8 cellular contexts compared by ENCODE assay signal in the genomic region with DNA sequence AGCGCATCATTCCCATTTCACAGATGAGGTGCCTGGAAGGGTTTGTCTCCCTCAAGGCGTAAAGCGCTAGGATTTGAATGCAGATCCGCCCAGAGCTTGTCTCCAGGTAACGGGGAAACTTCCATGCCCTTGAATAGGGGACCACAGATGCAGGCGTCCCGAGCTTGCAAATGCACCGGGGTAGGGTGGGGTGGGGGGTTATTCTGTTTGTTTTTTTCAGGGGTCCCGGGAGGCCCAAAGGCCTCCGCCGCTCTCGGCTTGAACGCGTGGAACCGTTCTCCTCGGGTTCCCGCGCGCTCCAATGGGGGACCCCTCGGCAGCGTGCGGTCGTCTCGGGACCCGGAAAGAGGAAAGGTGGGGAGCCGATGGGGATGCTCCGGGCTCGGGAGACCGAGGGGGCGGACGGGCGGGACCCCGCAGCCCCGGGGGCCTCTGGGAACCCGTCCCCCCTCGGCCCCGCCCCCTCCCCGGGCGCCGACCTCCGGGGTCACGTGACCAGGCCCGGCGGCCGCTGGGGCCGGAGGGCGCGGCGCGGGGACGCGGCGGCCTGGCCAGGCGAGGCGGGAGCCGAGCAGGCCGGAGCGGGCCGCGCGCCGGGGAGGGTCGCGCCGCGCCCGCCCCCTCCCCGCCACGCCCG. TPM values are rescaled to one million over a fixed set of nuclear protein-coding genes. Genes with fewer than 3 reads are reported as not detected.
DNase-seq lines count a peak whose midpoint lies in the region; ATAC-seq, FAIRE-seq and TF ChIP-seq lines count a peak whose summit lies in the region.

A gene (plus strand): TSS at position 490 of the 637 bp plus-strand sequence. CDS start 216 bp downstream, outside the sequence.

- H3K36me3 ChIP-seq in ACC112 (ENCODE audit: insufficient read depth, low read length), result no peaks in the 10 kb centered on the region
- no peaks in the 10 kb centered on the region for H3K36me3 ChIP-seq in Loucy (ENCODE audit: insufficient read depth, low read length)
- H3K36me3 ChIP-seq in liver (ENCODE audit: control insufficient read depth in 4 of 4, insufficient read depth in 3 of 4, low read depth in 1 of 4, low read length in 3 of 4), result no peaks in the 10 kb centered on the region

- FAIRE-seq in GM18507 (lab: Jason Lieb, UNC), result no peak

- peak within 1 kb of the TSS; percentile 85 for H2AFZ ChIP-seq in ACC112 (ENCODE audit: low read length, unreplicated experiment)
- H2AFZ ChIP-seq in Loucy (ENCODE audit: low read length), result peak within 1 kb of the TSS; percentile 92

- peak; percentile 62 for DNase-seq in GM18507 (ENCODE audit: extremely low spot score, insufficient read length, low read depth)
- peak; percentile 42 for DNase-seq in stimulated activated CD8-positive, alpha-beta memory T cell treated with anti-CD3 and anti-CD28 coated beads, Interleukin-12 subunit alpha, Interleukin-12 subunit beta, amount 100 ng/mL, for 24 hours (ENCODE audit: extremely low read depth)

- 3% methylated on average over 70 of the region's 70 CpGs for WGBS in liver

- H3K27me3 ChIP-seq in ACC112 (ENCODE audit: insufficient read depth, low read length), result no peaks in the 10 kb centered on the region
- no peaks in the 10 kb centered on the region for H3K27me3 ChIP-seq in Loucy (ENCODE audit: insufficient read depth, low read length, poor library complexity, severe bottlenecking)
- H3K27me3 ChIP-seq in liver (ENCODE audit: control insufficient read depth in 4 of 4, insufficient read depth in 4 of 4, low read length in 3 of 4), result no peaks in the 10 kb centered on the region

- H3K4me1 ChIP-seq in ACC112 (ENCODE audit: control insufficient read depth, insufficient read depth, low read length, unreplicated experiment), result peaks cover 9% of the 10 kb centered on the region
- H3K4me1 ChIP-seq in Loucy (ENCODE audit: insufficient read depth, low read length, poor library complexity, severe bottlenecking), result peaks cover 24% of the 10 kb centered on the region
- peaks cover 6 to 29% (median 14%) of the 10 kb centered on the region in 4 donors for H3K4me1 ChIP-seq in liver (ENCODE audit: control insufficient read depth in 4 of 4, insufficient read depth in 4 of 4, low read length in 3 of 4)

- H3F3A ChIP-seq in Loucy (ENCODE audit: low read depth), result no peaks in the 10 kb centered on the region

- H3K4me3 Mint-ChIP-seq in dendritic cell treated with granulocyte-macrophage colony-stimulating factor and Interleukin-4, amounts not matched to agents 40 ng/mL and 50 ng/mL, for 4 days, result peak within 1 kb of the TSS; percentile 75

- peaks cover 21% of the 10 kb centered on the region for H4K20me1 ChIP-seq in Loucy (ENCODE audit: insufficient read depth, low read length, poor library complexity, severe bottlenecking)

- H3K27me3 Mint-ChIP-seq in dendritic cell treated with granulocyte-macrophage colony-stimulating factor and Interleukin-4, amounts not matched to agents 40 ng/mL and 50 ng/mL, for 4 days, result peaks cover 25% of the 10 kb centered on the region

- H3K9ac ChIP-seq in Loucy (ENCODE audit: low read depth, low read length, poor library complexity, severe bottlenecking) (peak within 1 kb of the TSS; percentile 89), liver (ENCODE audit: low read depth in 1 of 2, low read length in 2 of 2) (peak within 1 kb of the TSS; percentile 36 to 69)

- no peak for ATAC-seq in GM21423 (IDR thresholded peaks at IDR 0.05; ENCODE audit: unreplicated experiment)

- TF ChIP-seq RAD21 in liver (IDR thresholded peaks at IDR 0.05), result no peak

- H3K36me3 Mint-ChIP-seq in dendritic cell treated with granulocyte-macrophage colony-stimulating factor and Interleukin-4, amounts not matched to agents 40 ng/mL and 50 ng/mL, for 4 days (ENCODE audit: low read depth), result peaks cover 22% of the 10 kb centered on the region

- H3K27ac Mint-ChIP-seq in dendritic cell treated with granulocyte-macrophage colony-stimulating factor and Interleukin-4, amounts not matched to agents 40 ng/mL and 50 ng/mL, for 4 days, result peak within 1 kb of the TSS; percentile 28

- no peak within 1 kb of the TSS for H3K27ac ChIP-seq in ACC112 (ENCODE audit: low read depth, low read length)
- peak within 1 kb of the TSS; percentile 95 for H3K27ac ChIP-seq in VCaP
- H3K27ac ChIP-seq in liver (ENCODE audit: low read depth in 1 of 2, low read length in 2 of 2), result peak within 1 kb of the TSS; percentile 60 to 69

- H3K4me3 ChIP-seq in ACC112 (ENCODE audit: low read depth, low read length), result peak within 1 kb of the TSS; percentile 84
- peak within 1 kb of the TSS; percentile 93 for H3K4me3 ChIP-seq in Loucy (ENCODE audit: low read length, poor library complexity, severe bottlenecking)
- H3K4me3 ChIP-seq in liver (ENCODE audit: low read depth in 1 of 3, low read length in 3 of 3), result peak within 1 kb of the TSS; percentile 49 to 96 (median 75)

- peaks cover 38% of the 10 kb centered on the region for H3K4me1 Mint-ChIP-seq in dendritic cell treated with granulocyte-macrophage colony-stimulating factor and Interleukin-4, amounts not matched to agents 40 ng/mL and 50 ng/mL, for 4 days (ENCODE audit: low read depth)

- peak within 1 kb of the TSS; percentile 96 for H3K4me2 ChIP-seq in Loucy (ENCODE audit: low read depth, low read length, poor library complexity, severe bottlenecking)

- peaks cover 24% of the 10 kb centered on the region for H3K79me2 ChIP-seq in ACC112 (ENCODE audit: control insufficient read depth, insufficient read depth, low read length, unreplicated experiment)
- peaks cover 49% of the 10 kb centered on the region for H3K79me2 ChIP-seq in Loucy (ENCODE audit: insufficient read depth, low read length)

- no peak for TF ChIP-seq CTCF in Loucy (conservative IDR thresholded peaks at IDR 0.05; ENCODE audit: low read length)
- TF ChIP-seq CTCF in VCaP (conservative IDR thresholded peaks at IDR 0.05), result no peak
- TF ChIP-seq CTCF in liver (IDR thresholded peaks at IDR 0.05; ENCODE audit: low read depth, low read length, missing input control), result no peak

- intact Hi-C loops in dendritic cell treated with granulocyte-macrophage colony-stimulating factor and Interleukin-4, amounts not matched to agents 40 ng/mL and 50 ng/mL, for 4 days (cut with micrococcal nuclease), result loop anchor here (2.0 to 5.0 kb wide), 2 partner anchors 39 to 48 kb away; no protein-coding TSS in a partner anchor

- no peaks in the 10 kb centered on the region for H3K9me2 ChIP-seq in Loucy (replicated peaks; ENCODE audit: low read depth, low read length)

- H3K9me3 Mint-ChIP-seq in dendritic cell treated with granulocyte-macrophage colony-stimulating factor and Interleukin-4, amounts not matched to agents 40 ng/mL and 50 ng/mL, for 4 days, result no peaks in the 10 kb centered on the region

- no peaks in the 10 kb centered on the region for H3K9me3 ChIP-seq in Loucy (ENCODE audit: insufficient read depth, low read depth, low read length)
- no peaks in the 10 kb centered on the region for H3K9me3 ChIP-seq in liver (ENCODE audit: control insufficient read depth in 4 of 4, low read length in 3 of 4)

TF ChIP-seq in liver, 16 proteins besides CTCF, POLR2A, EP300 and RAD21 (continues in another document):
- TF ChIP-seq YY1 (IDR thresholded peaks at IDR 0.05) (no peak), NR2F2 (IDR thresholded peaks at IDR 0.05) (no peak), GABPA (IDR thresholded peaks at IDR 0.05 in 1 of 2, conservative IDR thresholded peaks at IDR 0.05 in 1 of 2) (no peak), HNF4G (IDR thresholded peaks at IDR 0.05) (no peak), RXRA (IDR thresholded peaks at IDR 0.05) (no peak), TAF1 (conservative IDR thresholded peaks at IDR 0.05) (no peak), JUND (IDR thresholded peaks at IDR 0.05) (no peak)
- TF ChIP-seq, protein P1, sequence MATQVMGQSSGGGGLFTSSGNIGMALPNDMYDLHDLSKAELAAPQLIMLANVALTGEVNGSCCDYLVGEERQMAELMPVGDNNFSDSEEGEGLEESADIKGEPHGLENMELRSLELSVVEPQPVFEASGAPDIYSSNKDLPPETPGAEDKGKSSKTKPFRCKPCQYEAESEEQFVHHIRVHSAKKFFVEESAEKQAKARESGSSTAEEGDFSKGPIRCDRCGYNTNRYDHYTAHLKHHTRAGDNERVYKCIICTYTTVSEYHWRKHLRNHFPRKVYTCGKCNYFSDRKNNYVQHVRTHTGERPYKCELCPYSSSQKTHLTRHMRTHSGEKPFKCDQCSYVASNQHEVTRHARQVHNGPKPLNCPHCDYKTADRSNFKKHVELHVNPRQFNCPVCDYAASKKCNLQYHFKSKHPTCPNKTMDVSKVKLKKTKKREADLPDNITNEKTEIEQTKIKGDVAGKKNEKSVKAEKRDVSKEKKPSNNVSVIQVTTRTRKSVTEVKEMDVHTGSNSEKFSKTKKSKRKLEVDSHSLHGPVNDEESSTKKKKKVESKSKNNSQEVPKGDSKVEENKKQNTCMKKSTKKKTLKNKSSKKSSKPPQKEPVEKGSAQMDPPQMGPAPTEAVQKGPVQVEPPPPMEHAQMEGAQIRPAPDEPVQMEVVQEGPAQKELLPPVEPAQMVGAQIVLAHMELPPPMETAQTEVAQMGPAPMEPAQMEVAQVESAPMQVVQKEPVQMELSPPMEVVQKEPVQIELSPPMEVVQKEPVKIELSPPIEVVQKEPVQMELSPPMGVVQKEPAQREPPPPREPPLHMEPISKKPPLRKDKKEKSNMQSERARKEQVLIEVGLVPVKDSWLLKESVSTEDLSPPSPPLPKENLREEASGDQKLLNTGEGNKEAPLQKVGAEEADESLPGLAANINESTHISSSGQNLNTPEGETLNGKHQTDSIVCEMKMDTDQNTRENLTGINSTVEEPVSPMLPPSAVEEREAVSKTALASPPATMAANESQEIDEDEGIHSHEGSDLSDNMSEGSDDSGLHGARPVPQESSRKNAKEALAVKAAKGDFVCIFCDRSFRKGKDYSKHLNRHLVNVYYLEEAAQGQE (IDR thresholded peaks at IDR 0.05), result no peak
- TF ChIP-seq, protein P2, sequence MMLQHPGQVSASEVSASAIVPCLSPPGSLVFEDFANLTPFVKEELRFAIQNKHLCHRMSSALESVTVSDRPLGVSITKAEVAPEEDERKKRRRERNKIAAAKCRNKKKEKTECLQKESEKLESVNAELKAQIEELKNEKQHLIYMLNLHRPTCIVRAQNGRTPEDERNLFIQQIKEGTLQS (IDR thresholded peaks at IDR 0.05), result no peak

RNA-seq across cellular contexts. Expression of the gene that starts here (rescaled TPM):
- 10 to 100 TPM; 24.8 to 41.6 TPM for total RNA-seq in liver
- polyA plus RNA-seq in liver, result 10 to 100 TPM; 13.7 to 19.8 TPM
